Comparison of ENCODE assay signal across 26 cellular contexts in the genomic region with DNA sequence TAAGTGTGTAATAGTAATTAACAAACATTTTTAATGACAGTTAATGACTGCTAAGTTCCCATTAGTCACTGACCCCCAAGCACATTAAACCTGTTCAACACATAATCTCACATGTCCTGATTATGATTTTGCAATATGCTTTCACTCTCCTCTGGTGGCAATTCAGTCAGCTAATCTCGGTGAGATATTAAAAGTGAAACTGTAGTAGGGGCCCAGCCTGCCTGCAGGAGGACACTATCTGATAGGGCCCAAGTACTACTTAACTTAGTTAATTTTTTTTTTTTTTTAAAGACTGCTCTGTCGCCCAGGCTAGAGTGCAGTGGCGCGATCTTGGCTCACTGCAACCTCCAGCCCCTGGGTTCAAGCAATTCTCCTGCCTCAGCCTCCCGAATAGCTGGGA.
"Had no signal": no experiment of that assay in that cellular context is flagged by ENCODE, and none has a peak within 500 bp of the region (broad histone marks: within the 10 kb centered on the region; RNA-seq: fewer than 3 reads in every experiment).

No MANE protein-coding gene starts in this region.

- H3K27me3 Mint-ChIP-seq: activated naive CD8-positive, alpha-beta T cell treated with anti-CD3 and anti-CD28 coated beads for 36 hours; memory B cell; naive thymus-derived CD8-positive, alpha-beta T cell had no signal

- H3K9me3 ChIP-seq: adrenal gland, body of pancreas, colonic mucosa, gastroesophageal sphincter had no signal

- H3K27ac ChIP-seq: adrenal gland, body of pancreas, colonic mucosa, gastroesophageal sphincter, spleen, tibial nerve had no signal

- H3K27me3 ChIP-seq: adrenal gland, body of pancreas, colonic mucosa, gastroesophageal sphincter, spleen, tibial nerve had no signal

- DNase-seq: activated CD4-positive, alpha-beta T cell treated with anti-CD3 and anti-CD28 coated beads, Interleukin-2, amount 50 U/mL, for 1 hour; activated effector memory CD4-positive, alpha-beta T cell treated with anti-CD3 and anti-CD28 coated beads, Interleukin-2, amount 50 U/mL, for 16 hours; activated naive CD4-positive, alpha-beta T cell treated with anti-CD3 and anti-CD28 coated beads for 36 hours; activated naive CD8-positive, alpha-beta T cell treated with anti-CD3 and anti-CD28 coated beads for 36 hours; activated T-cell treated with anti-CD3 and anti-CD28 coated beads for 4 hours; adrenal gland; aorta; body of pancreas; cerebellar nuclear complex; colonic mucosa; effector CD8-positive, alpha-beta T cell; hippocampal formation; kidney; left colon; midbrain; naive thymus-derived CD8-positive, alpha-beta T cell; posterior cingulate gyrus; right cardiac atrium; spleen; stimulated activated naive CD4-positive, alpha-beta T cell treated with Interleukin-2 at 50 U/mL for 16 hours; T-helper 9 cell had no signal

- H3K4me1 ChIP-seq: adrenal gland, colonic mucosa, gastroesophageal sphincter, spleen, tibial nerve had no signal

- H3K4me3 ChIP-seq: adrenal gland, body of pancreas, colonic mucosa, gastroesophageal sphincter, spleen, tibial nerve had no signal

- H3K9me3 Mint-ChIP-seq: activated naive CD4-positive, alpha-beta T cell treated with anti-CD3 and anti-CD28 coated beads for 36 hours; immature natural killer cell; memory B cell; naive thymus-derived CD8-positive, alpha-beta T cell; T-helper 1 cell treated with Interleukin-12 subunit alpha and Interleukin-12 subunit beta and Interleukin-4 antibody, amounts not matched to agents 30 μg/mL and 1 μg/mL, for 36 hours had no signal

- H3K36me3 Mint-ChIP-seq: memory B cell; naive thymus-derived CD8-positive, alpha-beta T cell had no signal

- H3K27ac Mint-ChIP-seq: activated naive CD4-positive, alpha-beta T cell treated with anti-CD3 and anti-CD28 coated beads for 36 hours; activated naive CD8-positive, alpha-beta T cell treated with anti-CD3 and anti-CD28 coated beads for 36 hours; memory B cell; T-helper 1 cell treated with Interleukin-12 subunit alpha and Interleukin-12 subunit beta and Interleukin-4 antibody, amounts not matched to agents 30 μg/mL and 1 μg/mL, for 36 hours had no signal

- H3K4me3 Mint-ChIP-seq: activated naive CD4-positive, alpha-beta T cell treated with anti-CD3 and anti-CD28 coated beads for 36 hours; activated naive CD8-positive, alpha-beta T cell treated with anti-CD3 and anti-CD28 coated beads for 36 hours; memory B cell; T-helper 1 cell treated with Interleukin-12 subunit alpha and Interleukin-12 subunit beta and Interleukin-4 antibody, amounts not matched to agents 30 μg/mL and 1 μg/mL, for 36 hours had no signal

- ATAC-seq: body of pancreas; gastroesophageal sphincter; left colon; naive thymus-derived CD8-positive, alpha-beta T cell; right cardiac atrium had no signal

- FAIRE-seq: kidney had no signal

- H3K4me1 Mint-ChIP-seq: immature natural killer cell; memory B cell; naive thymus-derived CD8-positive, alpha-beta T cell had no signal

- H3K36me3 ChIP-seq: adrenal gland, colonic mucosa, gastroesophageal sphincter, tibial nerve had no signal
